20 cellular contexts compared by ENCODE assay signal in genomic region chr14:55241673-55242072, GRCh38.
"Had no signal": no experiment of that assay in that cellular context is flagged by ENCODE, and none has a peak within 500 bp of the region (broad histone marks: within the 10 kb centered on the region; RNA-seq: fewer than 3 reads in every experiment).

No MANE protein-coding gene starts in this region.

- DNase-seq: activated CD4-positive, alpha-beta memory T cell treated with anti-CD3 and anti-CD28 coated beads, Interleukin-2, amount 10 ng/mL, durations not matched to agents 7 days and 5 days; activated CD4-positive, alpha-beta T cell treated with anti-CD3 and anti-CD28 coated beads, Interleukin-2, amount 50 U/mL, for 1 hour; activated CD4-positive, CD25-positive, alpha-beta regulatory T cell; activated gamma-delta T cell; activated naive CD4-positive, alpha-beta T cell treated with anti-CD3 and anti-CD28 coated beads for 36 hours; activated T-cell treated with anti-CD3 and anti-CD28 coated beads for 4 hours; activated T-cell treated with anti-CD3 and anti-CD28 coated beads, Interleukin-2, amount 50 U/mL, for 48 hours; MG63; MV-4-11; NCI-H1092 treated with DMSO at 0.1 percent for 48 hours; NCI-H1417 treated with DMSO at 0.1 percent for 48 hours; NCI-H1694; NCI-H2029 treated with DMSO at 0.1 percent for 48 hours; NCI-H510A treated with DMSO at 0.1 percent for 48 hours; PC-3; SHP77; T-helper 17 cell; T-helper 9 cell had no signal

- H3K4me3 ChIP-seq: MG63, SJSA1 had no signal

- H3K27me3 ChIP-seq: MG63 had no signal

- H3K36me3 ChIP-seq: MG63, SJSA1 had no signal

- H3K4me1 ChIP-seq: SJSA1 had no signal

- H3K27ac ChIP-seq: SJSA1 had no signal

- H3K9me3 ChIP-seq: MG63, SJSA1 had no signal

- ATAC-seq: activated T-helper 17 cell treated with anti-CD3 and anti-CD28 coated beads, Interleukin-2, amount 50 U/mL, for 72 hours; PC-3; T-helper 17 cell had no signal
